ENCODE assay signal across 23 cellular contexts in the genomic region with DNA sequence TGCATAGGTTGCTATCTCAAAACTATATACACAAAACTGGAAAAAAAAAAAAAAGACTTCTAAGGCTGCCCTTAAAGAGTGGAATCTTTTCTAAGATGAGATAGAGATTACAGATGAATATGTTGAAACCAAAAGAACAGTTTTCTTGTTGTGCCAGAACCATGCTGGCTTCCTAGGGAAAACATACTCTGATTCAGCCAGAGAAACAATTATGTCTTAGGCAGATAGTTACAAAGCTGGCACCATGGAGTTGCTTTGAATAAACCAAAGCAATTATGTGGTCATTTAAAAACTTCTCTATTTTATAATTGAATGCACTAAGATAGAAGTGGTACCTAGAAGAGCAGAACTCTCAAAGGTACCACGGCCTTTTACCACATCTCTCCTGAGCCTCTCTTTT.
"Had no signal": no experiment of that assay in that cellular context is flagged by ENCODE, and none has a peak within 500 bp of the region (broad histone marks: within the 10 kb centered on the region; RNA-seq: fewer than 3 reads in every experiment).

No MANE protein-coding gene starts in this region.

- H3K27ac ChIP-seq: SJSA1, SK-N-MC had no signal

- DNase-seq: Karpas-422, KG1, MG63, NCI-H1092, NCI-H1105 treated with DMSO at 0.1 percent for 48 hours, NCI-H1417 treated with DMSO at 0.1 percent for 48 hours, NCI-H146, NCI-H187, NCI-H2029, NCI-H2081 treated with DMSO at 0.1 percent for 48 hours, NCI-H2171, NCI-H226, NCI-H446, NCI-H510A, NCI-H524 treated with DMSO at 0.1 percent for 48 hours, NCI-H69, NCI-H774, Right ventricle myocardium superior, RPMI8226, SIG-M5 had no signal

- H3K4me3 ChIP-seq: MG63, SJSA1, SK-N-MC had no signal

- FAIRE-seq: RCC 7860 had no signal
